18 cellular contexts compared by ENCODE assay signal in the genomic region with DNA sequence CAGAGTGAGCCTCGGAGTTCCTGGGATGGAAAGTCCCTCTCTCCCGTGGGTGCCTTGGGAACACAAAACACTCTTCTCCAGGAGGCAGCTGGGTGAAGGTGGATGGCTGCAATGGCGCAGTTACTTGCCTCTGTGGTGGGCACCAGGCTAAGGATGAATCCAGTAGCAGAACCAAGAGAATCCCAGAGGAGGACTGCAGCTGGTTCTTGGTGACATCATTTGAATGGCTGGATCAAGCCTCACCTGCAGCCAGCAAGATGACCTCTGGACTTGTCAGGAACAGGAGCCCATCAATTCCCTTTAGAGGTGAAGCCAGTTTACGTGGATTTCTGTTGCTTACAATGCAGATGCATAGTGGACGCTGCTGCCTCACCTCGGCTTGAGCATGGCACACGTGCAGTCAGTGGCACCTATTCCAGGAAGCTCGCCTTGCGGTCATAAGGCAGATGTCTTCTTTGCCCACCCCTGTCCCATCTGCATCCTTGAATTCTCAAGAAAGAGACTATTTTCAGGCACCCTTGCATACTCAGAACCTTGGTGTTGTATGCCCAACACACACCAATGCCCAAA. TPM values are rescaled to one million over a fixed set of nuclear protein-coding genes. Genes with fewer than 3 reads are reported as not detected.
"Had no signal": no experiment of that assay in that cellular context is flagged by ENCODE, and none has a peak within 500 bp of the region (broad histone marks: within the 10 kb centered on the region; RNA-seq: fewer than 3 reads in every experiment).

No MANE protein-coding gene starts in this region.

- H3K4me3 ChIP-seq: colonic mucosa, heart left ventricle, lung, right atrium auricular region, SJCRH30 had no signal

- H3K4me1 ChIP-seq: colonic mucosa, heart left ventricle, right atrium auricular region, SJCRH30 had no signal

- H3K27ac ChIP-seq: colonic mucosa, heart left ventricle, right atrium auricular region, SJCRH30 had no signal

- H3K9me3 ChIP-seq: colonic mucosa, heart left ventricle, right atrium auricular region, SJCRH30 had no signal

- H3K27ac Mint-ChIP-seq: activated naive CD4-positive, alpha-beta T cell treated with anti-CD3 and anti-CD28 coated beads, Interleukin-2, amount 50 U/mL, for 24 hours; activated T-helper 2 cell treated with anti-CD3 and anti-CD28 coated beads, Interferon-gamma antibody, Interleukin-2, Interleukin-4, amounts not matched to agents 10 μg/mL and 5 μg/mL and 100 μg/mL, durations not matched to agents 14 hours and 24 hours and 36 hours; naive thymus-derived CD4-positive, alpha-beta T cell; progenitor cell of endocrine pancreas; T-cell had no signal

- H3K4me1 Mint-ChIP-seq: activated naive CD4-positive, alpha-beta T cell treated with anti-CD3 and anti-CD28 coated beads, Interleukin-2, amount 50 U/mL, for 24 hours; T-cell had no signal

- H3K36me3 ChIP-seq: colonic mucosa, heart left ventricle, right atrium auricular region, SJCRH30 had no signal

- H3K9me3 Mint-ChIP-seq: activated naive CD4-positive, alpha-beta T cell treated with anti-CD3 and anti-CD28 coated beads, Interleukin-2, amount 50 U/mL, for 24 hours; activated T-helper 2 cell treated with anti-CD3 and anti-CD28 coated beads, Interferon-gamma antibody, Interleukin-2, Interleukin-4, amounts not matched to agents 10 μg/mL and 5 μg/mL and 100 μg/mL, durations not matched to agents 14 hours and 24 hours and 36 hours; T-cell had no signal

- DNase-seq: activated CD4-positive, alpha-beta T cell treated with anti-CD3 and anti-CD28 coated beads for 1 hour; activated CD4-positive, alpha-beta T cell treated with anti-CD3 and anti-CD28 coated beads, Interleukin-2, amount 50 U/mL, for 48 hours; caudate nucleus; colonic mucosa; effector CD4-positive, alpha-beta T cell; heart left ventricle; naive thymus-derived CD4-positive, alpha-beta T cell; SJCRH30; stimulated activated CD4-positive, alpha-beta T cell treated with anti-CD3 and anti-CD28 coated beads, Interleukin-2, amount 100 ng/mL, for 24 hours; T-helper 9 cell had no signal

- H3K4me3 Mint-ChIP-seq: activated naive CD4-positive, alpha-beta T cell treated with anti-CD3 and anti-CD28 coated beads, Interleukin-2, amount 50 U/mL, for 24 hours; naive thymus-derived CD4-positive, alpha-beta T cell; T-cell had no signal

- H3K27me3 ChIP-seq: colonic mucosa, heart left ventricle, right atrium auricular region, SJCRH30 had no signal

- H3K27me3 Mint-ChIP-seq: activated naive CD4-positive, alpha-beta T cell treated with anti-CD3 and anti-CD28 coated beads, Interleukin-2, amount 50 U/mL, for 24 hours; naive thymus-derived CD4-positive, alpha-beta T cell; T-cell had no signal

- ATAC-seq: naive thymus-derived CD4-positive, alpha-beta T cell; T-cell had no signal

- H3K36me3 Mint-ChIP-seq: activated naive CD4-positive, alpha-beta T cell treated with anti-CD3 and anti-CD28 coated beads, Interleukin-2, amount 50 U/mL, for 24 hours; naive thymus-derived CD4-positive, alpha-beta T cell; T-cell had no signal

- FAIRE-seq: frontal cortex, urothelium cell line had no signal

RNA-seq across cellular contexts. Expression of a gene that starts 34.1 kb away (rescaled TPM):
- total RNA-seq: activated T-helper 2 cell treated with anti-CD3 and anti-CD28 coated beads, Interferon-gamma antibody, Interleukin-2, Interleukin-4, amounts not matched to agents 10 μg/mL and 5 μg/mL and 100 μg/mL, durations not matched to agents 14 hours and 24 hours and 36 hours; naive thymus-derived CD4-positive, alpha-beta T cell; SJCRH30 had no signal
- polyA plus RNA-seq: naive thymus-derived CD4-positive, alpha-beta T cell had no signal
